8 cellular contexts compared by ENCODE assay signal in the genomic region with DNA sequence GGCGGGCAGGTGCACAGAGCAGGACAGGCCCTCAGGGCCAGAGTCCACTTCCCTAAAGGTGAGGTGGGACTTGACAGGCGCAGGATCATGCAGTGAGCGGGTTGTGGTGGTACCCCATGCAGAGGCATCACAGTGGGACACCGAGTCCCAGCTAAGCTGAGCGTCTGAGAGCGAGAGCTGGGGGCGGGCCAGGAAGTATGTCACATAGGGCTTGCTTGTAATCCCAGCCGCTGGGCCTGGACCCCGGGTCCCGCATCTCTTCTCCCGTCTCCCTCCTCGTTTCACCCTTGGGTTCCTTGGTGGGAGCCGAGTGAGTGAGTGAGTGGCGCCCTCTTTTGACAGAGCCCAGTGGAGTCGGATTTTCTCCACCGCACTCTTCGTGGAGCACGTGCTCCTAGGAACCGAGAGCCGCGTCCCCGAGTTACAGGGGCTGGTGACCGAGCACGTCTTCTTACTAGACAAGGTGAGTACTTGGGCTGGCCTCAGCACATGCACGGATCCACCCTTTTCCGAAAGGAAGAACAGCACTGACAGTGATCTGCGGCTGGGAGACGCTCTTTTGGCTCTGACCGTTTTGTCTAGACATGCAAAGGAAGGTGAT. TPM values are rescaled to one million over a fixed set of nuclear protein-coding genes. Genes with fewer than 3 reads are reported as not detected.
DNase-seq lines count a peak whose midpoint lies in the region; ATAC-seq and TF ChIP-seq lines count a peak whose summit lies in the region.

No MANE protein-coding gene starts in this region.

- peaks cover 83% of the 10 kb centered on the region for H3K36me3 Mint-ChIP-seq in endodermal cell (ENCODE audit: low read depth)

- H3K27me3 ChIP-seq in endodermal cell (ENCODE audit: control insufficient read depth, insufficient read depth, low read length, poor library complexity, severe bottlenecking): no peaks in the 10 kb centered on the region

- intact Hi-C loops in posterior cingulate gyrus (cut with DNase I): loop anchor here (5.0 to 10.0 kb wide), 2 partner anchors 279 to 357 kb away; no protein-coding TSS in a partner anchor

- peaks cover 3% of the 10 kb centered on the region for H3K9me3 Mint-ChIP-seq in endodermal cell

- no peak overlapping the region for H3K4me3 Mint-ChIP-seq in endodermal cell

- peak; percentile 27 for DNase-seq in NCI-H510A treated with DMSO at 0.1 percent for 48 hours (lab: John Stamatoyannopoulos, UW)
- no peak for DNase-seq in NCI-H510A (lab: John Stamatoyannopoulos, UW)
- DNase-seq in NCI-H526 (lab: John Stamatoyannopoulos, UW): peak; percentile 19 to 69
- peak; percentile 87 for DNase-seq in endodermal cell
- peak in 6 of 10 donors; percentile 24 to 86 (median 52) for DNase-seq in posterior cingulate gyrus
- DNase-seq in NCI-H146 treated with DMSO at 0.1 percent for 48 hours (lab: John Stamatoyannopoulos, UW; ENCODE audit: unreplicated experiment): no peak

- H3K36me3 ChIP-seq in endodermal cell (ENCODE audit: control insufficient read depth, insufficient read depth, low read length): peaks cover 94% of the 10 kb centered on the region

- H3K4me3 ChIP-seq in endodermal cell (ENCODE audit: low read length): no peak overlapping the region

- ATAC-seq in GM18868 (IDR thresholded peaks at IDR 0.05; ENCODE audit: unreplicated experiment): no peak
- ATAC-seq in HG02970 (IDR thresholded peaks at IDR 0.05; ENCODE audit: low FRiP score, unreplicated experiment): no peak

- WGBS in endodermal cell (ENCODE audit: insufficient coverage in 1 of 2, insufficient read length in 1 of 2), 2 experiments: 90 to 95% methylated on average over 29 of the region's 29 CpGs

- H3K27me3 Mint-ChIP-seq in endodermal cell (ENCODE audit: insufficient read depth): no peaks in the 10 kb centered on the region

- H3K4me1 Mint-ChIP-seq in endodermal cell: no peaks in the 10 kb centered on the region

- H3K4me1 ChIP-seq in endodermal cell (ENCODE audit: control insufficient read depth, insufficient read depth, low read length): no peaks in the 10 kb centered on the region

- H3K27ac Mint-ChIP-seq in endodermal cell: peak overlapping the region; percentile 28

- no peak overlapping the region for H3K27ac ChIP-seq in endodermal cell (ENCODE audit: low read depth, low read length)

- peak; percentile 73 for TF ChIP-seq CTCF in endodermal cell (conservative IDR thresholded peaks at IDR 0.05)

- H3K9me3 ChIP-seq in endodermal cell (ENCODE audit: control insufficient read depth, low read length): no peaks in the 10 kb centered on the region

- no peak overlapping the region for H3K9ac ChIP-seq in endodermal cell (ENCODE audit: extremely low read depth, low read length, poor library complexity, severe bottlenecking)

RNA-seq across cellular contexts. Expression of a gene that starts 50.8 kb away (rescaled TPM):
- total RNA-seq in endodermal cell: 10 to 100 TPM; 38.8 to 47.1 TPM
- 33.2 TPM for polyA plus RNA-seq in endodermal cell (2013, experiment 1 of 2)
- 32.9 TPM for polyA plus RNA-seq in endodermal cell (2013, experiment 2 of 2)

Comparison
In these comparisons a context has a peak if more than half of its experiments do, and no peak if none do; other contexts are left out.
1. DNase-seq: peak in NCI-H510A treated with DMSO at 0.1 percent for 48 hours (single experiment), NCI-H526 (2 of 2), endodermal cell (single experiment) and posterior cingulate gyrus (6 of 10); none in NCI-H510A (single experiment) and NCI-H146 treated with DMSO at 0.1 percent for 48 hours (single experiment).